In genomic region chr3:57961177-57961827, GRCh38 we compare ENCODE assay signal across 1 cellular context.
A peak's percentile ranks its signal among the peaks of the same experiment; 100 is the strongest.
TF ChIP-seq lines count a peak whose summit lies in the region.

No MANE protein-coding gene starts in this region.

TF ChIP-seq in HepG2, 621 proteins besides CTCF, POLR2A, EP300 and RAD21 (continued from another document and continues in another):
- no peak for TF ChIP-seq ZNF407 (CRISPR knock-in tag; IDR thresholded peaks at IDR 0.05; ENCODE audit: not compliant biosample characterization)
- TF ChIP-seq HNF4A (CRISPR knock-in tag; IDR thresholded peaks at IDR 0.05), result peak; percentile 97
- TF ChIP-seq MEF2D (CRISPR knock-in tag; IDR thresholded peaks at IDR 0.05), result peak; percentile 80
- no peak for TF ChIP-seq ZKSCAN5 (CRISPR knock-in tag; IDR thresholded peaks at IDR 0.05)
- TF ChIP-seq NFYC (CRISPR knock-in tag; IDR thresholded peaks at IDR 0.05), result peak; percentile 49
- TF ChIP-seq POLR2G (IDR thresholded peaks at IDR 0.05; ENCODE audit: low read depth, low read length), result no peak
- peak; percentile 80; the same call in 1 of the 2 replicates for TF ChIP-seq DPF2 (CRISPR knock-in tag; IDR thresholded peaks at IDR 0.05; ENCODE audit: borderline replicate concordance, low read depth)
- TF ChIP-seq ZNF275 (CRISPR knock-in tag; IDR thresholded peaks at IDR 0.05; ENCODE audit: borderline replicate concordance), result no peak
- no peak for TF ChIP-seq ZNF180 (CRISPR knock-in tag; IDR thresholded peaks at IDR 0.05; ENCODE audit: borderline replicate concordance, low read depth)
- TF ChIP-seq TBX3 (IDR thresholded peaks at IDR 0.05; ENCODE audit: borderline replicate concordance), result no peak; the same call in 1 of the 2 replicates
- TF ChIP-seq ZNF883 (CRISPR knock-in tag; IDR thresholded peaks at IDR 0.05; ENCODE audit: not compliant biosample characterization), result peak; percentile 40
- TF ChIP-seq ZNF350 (CRISPR knock-in tag; IDR thresholded peaks at IDR 0.05; ENCODE audit: borderline replicate concordance, low read depth), result peak; percentile 95
- no peak for TF ChIP-seq GABPA (IDR thresholded peaks at IDR 0.05; ENCODE audit: low read depth, low read length)
- peak; percentile 46; the same call in 1 of the 2 replicates for TF ChIP-seq GABPA (CRISPR knock-in tag; IDR thresholded peaks at IDR 0.05; ENCODE audit: low read depth)
- no peak for TF ChIP-seq JUNB (CRISPR knock-in tag; IDR thresholded peaks at IDR 0.05; ENCODE audit: borderline replicate concordance)
- TF ChIP-seq SKIL (CRISPR knock-in tag; IDR thresholded peaks at IDR 0.05; ENCODE audit: borderline replicate concordance), result no peak; the same call in none of the 2 replicates
- TF ChIP-seq ZNF329 (CRISPR knock-in tag; IDR thresholded peaks at IDR 0.05; ENCODE audit: low read depth), result no peak
- TF ChIP-seq ZNF768 (CRISPR knock-in tag; IDR thresholded peaks at IDR 0.05), result no peak
- TF ChIP-seq FOXK2 (IDR thresholded peaks at IDR 0.05), result peak; percentile 66; the same call in 1 of the 2 replicates
- TF ChIP-seq ATF2 (CRISPR knock-in tag; IDR thresholded peaks at IDR 0.05), result peak; percentile 85
- TF ChIP-seq SMARCC2 (IDR thresholded peaks at IDR 0.05), result no peak
- no peak for TF ChIP-seq THAP7 (CRISPR knock-in tag; IDR thresholded peaks at IDR 0.05)
- peak; percentile 94 for TF ChIP-seq ZNF556 (CRISPR knock-in tag; IDR thresholded peaks at IDR 0.05; ENCODE audit: borderline replicate concordance)
- peak; percentile 19; the same call in 1 of the 2 replicates for TF ChIP-seq ZBTB25 (CRISPR knock-in tag; IDR thresholded peaks at IDR 0.05)
- peak; percentile 69; the same call in 1 of the 2 replicates for TF ChIP-seq ZNF230 (CRISPR knock-in tag; IDR thresholded peaks at IDR 0.05)
- 0 out of 2 replicates have a peak, but pooled peaks have one; percentile 50 for TF ChIP-seq ZNF510 (CRISPR knock-in tag; IDR thresholded peaks at IDR 0.05; ENCODE audit: low read depth)
- peak; percentile 73; the same call in 1 of the 2 replicates for TF ChIP-seq ZNF788 (CRISPR knock-in tag; IDR thresholded peaks at IDR 0.05; ENCODE audit: borderline replicate concordance)
- TF ChIP-seq NFAT5 (CRISPR knock-in tag; IDR thresholded peaks at IDR 0.05), result no peak; the same call in 1 of the 2 replicates
- TF ChIP-seq MLX (CRISPR knock-in tag; IDR thresholded peaks at IDR 0.05), result peak; percentile 88
